ENCODE assay signal across 1 cellular context in genomic region chr22:44702479-44703219, GRCh38.
TF ChIP-seq lines count a peak whose summit lies in the region.

No MANE protein-coding gene starts in this region.

TF ChIP-seq in H1, 55 proteins besides CTCF, POLR2A, EP300 and RAD21 (continued from another document):
- 0 out of 4 replicates have a peak, but pooled peaks of 1 of the 2 experiments have one; percentile 27 for TF ChIP-seq SIN3A (conservative IDR thresholded peaks at IDR 0.05 in 1 of 2, IDR thresholded peaks at IDR 0.05 in 1 of 2; ENCODE audit: low read depth in 1 of 2, low read length in 2 of 2)
TF ChIP-seq in H1: peak in this region for 6.
